In the genomic region with DNA sequence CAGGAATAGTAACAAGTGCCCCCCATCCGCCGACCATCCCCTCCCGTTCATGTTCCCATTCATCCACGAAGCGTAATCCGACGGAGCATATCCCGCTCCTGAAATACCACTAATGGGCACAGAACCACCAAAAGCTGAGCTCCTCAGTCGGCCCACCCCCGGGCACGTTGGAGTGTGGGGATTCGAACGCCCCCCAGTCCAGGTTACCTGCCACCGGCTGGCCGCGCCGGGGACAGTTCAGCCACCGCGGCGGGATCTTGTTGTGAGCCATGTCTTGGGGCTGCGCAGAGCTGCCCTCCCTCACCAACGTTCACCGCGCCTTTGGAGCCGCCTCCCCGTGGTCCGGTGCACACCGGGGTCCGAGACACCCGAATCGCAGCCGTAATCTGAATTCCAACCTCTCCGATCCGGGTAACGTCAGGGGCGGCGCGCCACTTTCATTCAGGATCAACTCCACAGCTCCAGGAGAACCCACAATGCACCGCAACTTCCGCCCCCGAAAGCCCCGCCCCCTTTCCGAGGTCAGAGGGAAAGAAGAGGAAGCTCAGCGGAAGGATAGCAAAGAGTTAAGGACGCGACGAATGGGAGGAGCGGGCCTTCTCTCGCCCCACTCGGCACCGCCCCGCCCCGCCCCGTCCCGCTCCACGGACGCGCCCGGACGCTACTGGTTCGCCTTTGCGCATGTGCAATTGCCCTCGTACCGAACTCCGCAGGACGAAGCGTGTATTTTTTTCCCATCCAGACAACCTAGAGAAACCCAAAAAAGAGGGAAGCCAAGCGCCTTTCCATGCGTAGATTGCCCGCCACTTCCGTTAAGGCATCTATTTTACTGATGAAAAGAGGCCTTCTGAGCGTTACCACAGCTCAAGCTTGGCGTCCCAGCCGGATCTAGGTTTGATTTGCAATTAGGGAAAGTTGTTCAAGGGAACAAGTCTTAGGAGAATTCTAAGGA, we compare ENCODE assay signal across 8 cellular contexts. TPM values are rescaled to one million over a fixed set of nuclear protein-coding genes. Genes with fewer than 3 reads are reported as not detected.
DNase-seq lines count a peak whose midpoint lies in the region; ATAC-seq and TF ChIP-seq lines count a peak whose summit lies in the region.

A gene (minus strand): TSS at position 480 of the 952 bp plus-strand sequence. CDS start 209 bp downstream, at position 271.

- H3K4me1 ChIP-seq in IMR-90 (ENCODE audit: control insufficient read depth, insufficient read depth, low read length) = peaks cover 2% of the 10 kb centered on the region
- peaks cover 22% of the 10 kb centered on the region for H3K4me1 ChIP-seq in mononuclear cell (ENCODE audit: insufficient read depth, low read length)

- peak within 1 kb of the TSS; percentile 59 for H2BK120ac ChIP-seq in IMR-90 (ENCODE audit: low read depth, low read length)

- WGBS in IMR-90 (ENCODE audit: extremely low coverage in 2 of 2, insufficient read length in 1 of 2), 2 experiments = 0% methylated on average over 18 of the region's 74 CpGs; no CpG with 5 or more reads in 1 of the 2 experiments

- TF ChIP-seq POLR2A in IMR-90 (IDR thresholded peaks at IDR 0.05; ENCODE audit: low read depth, low read length) = peak; percentile 34; the same call in 1 of the 2 replicates

- H3K4me2 ChIP-seq in IMR-90 (ENCODE audit: low read depth, low read length) = peak within 1 kb of the TSS; percentile 97

- H2AK5ac ChIP-seq in IMR-90 (ENCODE audit: low read depth, low read length) = no peak within 1 kb of the TSS

- dilution Hi-C loops in IMR-90 (cut with HindIII; ENCODE audit: low sequenced_read_pairs, unreplicated experiment) = no loop called here

- peak within 1 kb of the TSS; percentile 99 for H3K23ac ChIP-seq in IMR-90 (ENCODE audit: low read depth, low read length)

- H2BK15ac ChIP-seq in IMR-90 (ENCODE audit: low read depth, low read length) = no peak within 1 kb of the TSS

- H3K14ac ChIP-seq in IMR-90 (replicated peaks; ENCODE audit: low read depth, low read length) = peak within 1 kb of the TSS; percentile 98

- POLR2A ChIA-PET in IMR-90 (lab: Charles Lee; ENCODE audit: unreplicated experiment) = interaction anchor here (0.5 kb wide), 1 partner anchor 86 kb away, joined by 4 read pairs; no protein-coding TSS in a partner anchor

- CTCF ChIA-PET in IMR-90 (lab: Yijun Ruan, JAX) = no interaction called here

- TF ChIP-seq CTCF in IMR-90 (conservative IDR thresholded peaks at IDR 0.05; ENCODE audit: low read depth, low read length) (no peak), epithelial cell of esophagus (IDR thresholded peaks at IDR 0.05; ENCODE audit: insufficient read depth, low read depth, low read length, missing control alignments) (peak; percentile 6)

- H3K36me3 ChIP-seq in IMR-90 (ENCODE audit: control insufficient read depth, insufficient read depth, low read length) = no peaks in the 10 kb centered on the region

- H3K79me1 ChIP-seq in IMR-90 (ENCODE audit: low read depth in 1 of 2, low read length in 2 of 2) = peaks cover 9 to 27% of the 10 kb centered on the region in 2 experiments

- in situ Hi-C loops in IMR-90 (cut with MboI; ENCODE audit: low sequenced_read_pairs) = no loop called here

- DNase-seq in DMS 273 (lab: John Stamatoyannopoulos, UW; ENCODE audit: unreplicated experiment) = peak; percentile 99
- peak; percentile 95 for DNase-seq in IMR-90
- DNase-seq in OCI-M1 (lab: John Stamatoyannopoulos, UW) = peak; percentile 99
- DNase-seq in activated T-cell treated with anti-CD3 and anti-CD28 coated beads for 24 hours (ENCODE audit: low read depth) = peak; percentile 98
- DNase-seq in epithelial cell of esophagus (ENCODE audit: low read depth) = peak; percentile 98
- peak; percentile 93 to 95 for DNase-seq in stimulated activated CD8-positive, alpha-beta memory T cell treated with anti-CD3 and anti-CD28 coated beads, Interleukin-4, amount 100 ng/mL, for 1 hour (ENCODE audit: low read depth in 2 of 2, low spot score in 1 of 2)

- no peak for TF ChIP-seq RAD21 in IMR-90 (IDR thresholded peaks at IDR 0.05; ENCODE audit: low read length)

- H3K9me1 ChIP-seq in IMR-90 (ENCODE audit: insufficient read depth, low read length) = no peaks in the 10 kb centered on the region

- H2AFZ ChIP-seq in IMR-90 (replicated peaks; ENCODE audit: low read length, poor library complexity) = peak within 1 kb of the TSS; percentile 98

- H3K27me3 ChIP-seq in IMR-90 (ENCODE audit: control insufficient read depth, insufficient read depth, low read length) (no peaks in the 10 kb centered on the region), mononuclear cell (ENCODE audit: insufficient read depth, low read length) (no peaks in the 10 kb centered on the region)

- H3K9me3 ChIP-seq in IMR-90 (ENCODE audit: control insufficient read depth, insufficient read depth, low read length) (no peaks in the 10 kb centered on the region; the same call in 1 of the 2 replicates), mononuclear cell (ENCODE audit: low read depth, low read length) (no peaks in the 10 kb centered on the region)

- no peak within 1 kb of the TSS for H2BK20ac ChIP-seq in IMR-90 (ENCODE audit: low read depth, low read length)

- H4K5ac ChIP-seq in IMR-90 (ENCODE audit: low read depth, low read length) = peak within 1 kb of the TSS; percentile 79

- H3K27ac ChIP-seq in IMR-90 (ENCODE audit: insufficient read depth, low read length) = peak within 1 kb of the TSS; percentile 76

- peak within 1 kb of the TSS; percentile 86 for H3K9ac ChIP-seq in IMR-90 (ENCODE audit: low read depth, low read length)

- H4K91ac ChIP-seq in IMR-90 (ENCODE audit: insufficient read depth, low read depth, low read length) = peak within 1 kb of the TSS; percentile 71

- intact Hi-C loops in IMR-90 (cut with micrococcal nuclease) = no loop called here

- BruUV-seq in IMR-90 (replicated peaks; lab: Mats Ljungman, UMichigan) = no TSS peak

- peak within 1 kb of the TSS; percentile 73 to 98 for H4K8ac ChIP-seq in IMR-90 (ENCODE audit: low read depth in 2 of 2, low read length in 2 of 2)

- no peaks in the 10 kb centered on the region for H4K20me1 ChIP-seq in IMR-90 (ENCODE audit: insufficient read depth, low read length)

- peak within 1 kb of the TSS; percentile 58 for H3K18ac ChIP-seq in IMR-90 (ENCODE audit: low read depth, low read length)

- H3K4ac ChIP-seq in IMR-90 (ENCODE audit: low read depth, low read length) = peak within 1 kb of the TSS; percentile 94

- H2AK9ac ChIP-seq in IMR-90 (replicated peaks; ENCODE audit: low read depth, low read length, poor library complexity) = peak within 1 kb of the TSS; percentile 68

- H3K56ac ChIP-seq in IMR-90 (ENCODE audit: extremely low read depth, insufficient read depth, low read length) = peak within 1 kb of the TSS; percentile 87

- ATAC-seq in GM21528 (IDR thresholded peaks at IDR 0.05; ENCODE audit: low FRiP score, unreplicated experiment) (peak; percentile 99), IMR-90 (ENCODE audit: low read depth) (peak; percentile 100)

- peak within 1 kb of the TSS; percentile 73 for H3K4me3 ChIP-seq in IMR-90 (ENCODE audit: insufficient read depth, low read depth, low read length)
- peak within 1 kb of the TSS; percentile 97 for H3K4me3 ChIP-seq in epithelial cell of esophagus (ENCODE audit: low read length)
- peak within 1 kb of the TSS; percentile 97 for H3K4me3 ChIP-seq in mononuclear cell (ENCODE audit: low read length)

- H2BK5ac ChIP-seq in IMR-90 (ENCODE audit: low read depth, low read length, poor library complexity, severe bottlenecking) = peak within 1 kb of the TSS; percentile 56

TF ChIP-seq in IMR-90, 13 proteins besides CTCF, POLR2A, EP300 and RAD21:
- TF ChIP-seq CHD1 (IDR thresholded peaks at IDR 0.05; ENCODE audit: low read depth, low read length) (no peak), CEBPB (IDR thresholded peaks at IDR 0.05; ENCODE audit: low read depth, low read length) (no peak), RCOR1 (IDR thresholded peaks at IDR 0.05; ENCODE audit: insufficient replicate concordance, low read length) (no peak), BHLHE40 (IDR thresholded peaks at IDR 0.05; ENCODE audit: low read depth, low read length) (no peak), MAZ (IDR thresholded peaks at IDR 0.05; ENCODE audit: borderline replicate concordance, low read depth, low read length) (peak; percentile 87; the same call in 1 of the 2 replicates), NFE2L2 (IDR thresholded peaks at IDR 0.05; ENCODE audit: low read depth, low read length) (no peak), MXI1 (IDR thresholded peaks at IDR 0.05; ENCODE audit: borderline replicate concordance, low read depth, low read length) (peak; percentile 61; the same call in 1 of the 2 replicates)
- TF ChIP-seq, protein P1, sequence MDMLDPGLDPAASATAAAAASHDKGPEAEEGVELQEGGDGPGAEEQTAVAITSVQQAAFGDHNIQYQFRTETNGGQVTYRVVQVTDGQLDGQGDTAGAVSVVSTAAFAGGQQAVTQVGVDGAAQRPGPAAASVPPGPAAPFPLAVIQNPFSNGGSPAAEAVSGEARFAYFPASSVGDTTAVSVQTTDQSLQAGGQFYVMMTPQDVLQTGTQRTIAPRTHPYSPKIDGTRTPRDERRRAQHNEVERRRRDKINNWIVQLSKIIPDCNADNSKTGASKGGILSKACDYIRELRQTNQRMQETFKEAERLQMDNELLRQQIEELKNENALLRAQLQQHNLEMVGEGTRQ (IDR thresholded peaks at IDR 0.05; ENCODE audit: low read depth, low read length) = no peak

RNA-seq across cellular contexts. Expression of the gene that starts here (rescaled TPM):
- total RNA-seq in IMR-90 (2012; rRNA removed) = 21.7 and 42.8 TPM in 2 replicates
- 4.7 and 5.4 TPM in 2 replicates for polyA plus RNA-seq in IMR-90 (2012; rRNA removed)
- 0.95 and 2.2 TPM in 2 replicates for polyA plus RNA-seq in IMR-90 (2012; cell fraction: cytosol; rRNA removed)
- polyA plus RNA-seq in IMR-90 (2012; cell fraction: nucleus; rRNA removed; ENCODE audit: low replicate concordance) = 0.72 and 3.9 TPM in 2 replicates
- 28.8 TPM for total RNA-seq in mononuclear cell

Comparison
In these comparisons a context has a peak if more than half of its experiments do, and no peak if none do; other contexts are left out.
1. Peak in every context shown above with its lines: DNase-seq, ATAC-seq, H3K4me3 ChIP-seq and H3K27ac ChIP-seq.